Comparison of ENCODE assay signal across 7 cellular contexts in the genomic region with DNA sequence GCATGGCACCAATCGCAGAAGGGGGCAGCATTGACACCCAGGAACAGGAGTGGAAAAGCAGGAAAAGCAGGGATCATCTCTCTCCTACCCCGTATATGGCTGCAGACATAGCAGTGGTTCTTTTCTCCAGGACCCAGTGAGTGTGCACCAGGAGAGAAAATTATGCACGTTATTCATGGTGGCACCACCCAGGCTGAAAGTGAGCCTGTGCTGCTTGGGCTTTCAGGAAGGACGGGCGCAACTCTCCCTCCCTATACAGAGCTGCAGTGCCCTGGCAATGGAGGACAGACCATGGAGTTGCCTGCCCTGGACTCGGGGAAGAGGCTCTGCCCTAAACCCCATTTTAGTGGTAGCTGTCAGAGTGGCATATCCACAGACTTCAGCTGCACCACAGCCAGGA.
DNase-seq lines count a peak whose midpoint lies in the region; ATAC-seq, FAIRE-seq and TF ChIP-seq lines count a peak whose summit lies in the region.
"Not testable (repeated sequence)": the region's sequence is repeated elsewhere in the genome, so short reads cannot be mapped to it uniquely, and the experiment has no call there.

No MANE protein-coding gene starts in this region.

- in situ Hi-C loops in HepG2 (cut with HindIII; ENCODE audit: extremely low pct_ligation_motif_present, low pct_unique_long_range_greater_than_20kb) = not testable (repeated sequence)

- TF ChIP-seq EP300 in HepG2 (IDR thresholded peaks at IDR 0.05; ENCODE audit: low read depth in 2 of 2, low read length in 2 of 2); HepG2 (CRISPR knock-in tag; IDR thresholded peaks at IDR 0.05; ENCODE audit: borderline replicate concordance): not testable (repeated sequence)

- DNase-seq in RWPE2 (ENCODE audit: low spot score); HepG2 (ENCODE audit: low spot score): not testable (repeated sequence)
- DNase-seq in colonic mucosa (peak; percentile 19), retina (peak; percentile 38)

- TF ChIP-seq CTCF in RWPE2 (IDR thresholded peaks at IDR 0.05; ENCODE audit: poor library complexity, severe bottlenecking); colonic mucosa (IDR thresholded peaks at IDR 0.05); HepG2 (CRISPR knock-in tag; IDR thresholded peaks at IDR 0.05): not testable (repeated sequence)

- not testable (repeated sequence) for H3K27me3 ChIP-seq in HUES64 (ENCODE audit: insufficient read depth, low read length); RWPE2 (ENCODE audit: insufficient read depth, poor library complexity, severe bottlenecking); colonic mucosa; iPS-15b (ENCODE audit: control insufficient read depth, insufficient read depth, low read length); HepG2 (ENCODE audit: control insufficient read depth in 1 of 2, insufficient read depth in 2 of 2, low read length in 2 of 2)

- H4K20me1 ChIP-seq in HepG2 (ENCODE audit: insufficient read depth, low read length) = not testable (repeated sequence)

- 32% methylated on average over 5 of the region's 6 CpGs for WGBS in HUES64
- WGBS in HepG2 (ENCODE audit: low lambda C conversion rate) = 0% methylated on average over 1 of the region's 6 CpGs

- peak overlapping the region; percentile 57; the same call in 1 of the 2 replicates for H3K4me2 ChIP-seq in HepG2 (ENCODE audit: low read depth, low read length)

- H3K27ac ChIP-seq in HUES64 (ENCODE audit: low read depth, low read length); RWPE2 (ENCODE audit: poor library complexity, severe bottlenecking); colonic mucosa; HepG2 (ENCODE audit: extremely low read length, insufficient read depth, low read length): not testable (repeated sequence)

- H3K9me3 ChIP-seq in ES-I3 (ENCODE audit: control insufficient read depth, insufficient read depth, low read length); HUES64 (ENCODE audit: insufficient read depth, low read depth, low read length); RWPE2 (ENCODE audit: severe bottlenecking); colonic mucosa; iPS-15b (ENCODE audit: control insufficient read depth, insufficient read depth, low read length); HepG2 (ENCODE audit: low read length): not testable (repeated sequence)

- intact Hi-C loops in colonic mucosa (cut with DNase I); HepG2 (cut with micrococcal nuclease; ENCODE audit: unreplicated experiment): not testable (repeated sequence)

- H2AFZ ChIP-seq in HepG2 (ENCODE audit: low read length) = not testable (repeated sequence)

- peak overlapping the region; percentile 33; the same call in 1 of the 2 replicates for H3K9ac ChIP-seq in ES-I3 (ENCODE audit: low read depth, low read length)
- not testable (repeated sequence) for H3K9ac ChIP-seq in HUES64 (ENCODE audit: low read depth, low read length); colonic mucosa (ENCODE audit: low read depth in 2 of 2, low read length in 2 of 2); iPS-15b (ENCODE audit: low read depth, low read length); HepG2 (ENCODE audit: insufficient read depth, low read depth, low read length)

- CTCF ChIA-PET in HepG2 (lab: Yijun Ruan, JAX; ENCODE audit: low intra/inter-chr PET ratio, low total read pairs) = not testable (repeated sequence)

- TF ChIP-seq POLR2A in HepG2 (IDR thresholded peaks at IDR 0.05; ENCODE audit: insufficient read depth in 1 of 2, low read depth in 2 of 2, low read length in 2 of 2) = not testable (repeated sequence)

- H3K4me3 ChIP-seq in HUES64 (ENCODE audit: low read length) = peak overlapping the region; percentile 61
- not testable (repeated sequence) for H3K4me3 ChIP-seq in RWPE2 (ENCODE audit: severe bottlenecking); colonic mucosa
- H3K4me3 ChIP-seq in iPS-15b (ENCODE audit: low read depth, low read length) = peak overlapping the region; percentile 26
- H3K4me3 ChIP-seq in HepG2 (replicated peaks in 1 of 3; ENCODE audit: insufficient read depth in 1 of 3, low read depth in 2 of 3, low read length in 3 of 3) = peak overlapping the region in 2 of 3 experiments; percentile 30 to 46; a peak in 3 of 6 replicates

- FAIRE-seq in HepG2 (lab: Jason Lieb, UNC) = not testable (repeated sequence)

- not testable (repeated sequence) for TF ChIP-seq RAD21 in HepG2 (CRISPR knock-in tag; IDR thresholded peaks at IDR 0.05)

- not testable (repeated sequence) for H3K4me1 ChIP-seq in ES-I3 (ENCODE audit: insufficient read depth, low read length); HUES64 (ENCODE audit: insufficient read depth, low read length); RWPE2 (ENCODE audit: insufficient read depth, poor library complexity, severe bottlenecking); colonic mucosa; iPS-15b (ENCODE audit: control insufficient read depth, insufficient read depth, low read length); HepG2 (ENCODE audit: insufficient read depth, low read length)

- BruUV-seq in HepG2 (replicated peaks; lab: Mats Ljungman, UMichigan) = not testable (repeated sequence)

- POLR2A ChIA-PET in HepG2 (lab: Yijun Ruan, JAX) = not testable (repeated sequence)

- H3K36me3 ChIP-seq in ES-I3 (ENCODE audit: insufficient read depth, low read length); HUES64 (ENCODE audit: insufficient read depth, low read length); RWPE2 (ENCODE audit: low read depth); colonic mucosa; iPS-15b (ENCODE audit: control insufficient read depth, insufficient read depth, low read length); HepG2 (replicated peaks in 1 of 2; ENCODE audit: control insufficient read depth in 1 of 2, insufficient read depth in 2 of 2, low read length in 2 of 2): not testable (repeated sequence)

- not testable (repeated sequence) for H3K79me2 ChIP-seq in HepG2 (ENCODE audit: insufficient read depth, low read length)

- ATAC-seq in RWPE2 (ENCODE audit: low read depth) = peak; percentile 40
- peak; percentile 68 for ATAC-seq in HepG2
